2 cellular contexts compared by ENCODE assay signal in the genomic region with DNA sequence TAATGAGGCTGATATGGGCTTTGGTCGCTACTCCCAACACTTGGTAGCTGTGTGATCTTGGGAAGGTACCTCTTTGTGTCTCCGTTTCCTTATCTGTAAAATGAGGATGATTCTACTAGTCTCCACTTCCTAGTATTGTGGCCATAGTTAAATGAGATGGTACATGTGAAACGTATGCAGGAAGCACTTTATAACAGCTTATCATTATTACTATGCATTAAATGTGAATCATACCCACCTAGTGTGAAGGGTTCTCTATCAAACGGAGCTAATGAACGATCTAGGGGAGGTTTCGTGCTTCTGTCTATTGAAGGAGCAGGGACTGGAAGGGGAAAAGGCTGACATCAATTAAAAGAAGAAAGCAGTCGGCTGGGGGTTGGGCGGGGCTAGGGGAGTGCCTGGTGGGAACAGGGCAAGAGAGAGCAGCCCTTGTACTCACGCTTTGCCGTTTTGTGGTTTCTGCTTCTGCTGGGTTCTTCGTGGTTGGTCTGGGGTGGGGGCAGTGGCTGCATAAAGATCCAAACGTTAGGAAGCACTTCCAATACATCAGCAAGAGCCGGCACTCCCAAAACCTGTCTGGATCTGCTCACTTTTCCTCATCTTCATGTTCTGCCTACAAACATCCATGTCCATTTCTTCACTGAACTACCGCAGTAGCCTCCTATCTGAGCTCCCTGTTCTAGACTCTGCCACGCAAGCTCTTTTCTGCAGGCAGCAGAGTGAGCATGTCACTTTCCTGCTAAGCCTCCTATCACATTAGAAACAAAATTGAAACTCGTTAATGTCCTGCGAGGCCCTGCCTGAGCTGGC.
TF ChIP-seq lines count a peak whose summit lies in the region.

No MANE protein-coding gene starts in this region.

TF ChIP-seq in K562, 482 proteins besides CTCF, POLR2A, EP300 and RAD21:
- TF ChIP-seq SMARCC2 (IDR thresholded peaks at IDR 0.05; ENCODE audit: low read depth), result no peak
- TF ChIP-seq SMAD1 (IDR thresholded peaks at IDR 0.05; ENCODE audit: low read depth, low read length, partially characterized antibody), result no peak
- TF ChIP-seq HOXB6 (CRISPR knock-in tag; IDR thresholded peaks at IDR 0.05; ENCODE audit: borderline replicate concordance), result no peak
- TF ChIP-seq BRF1 (IDR thresholded peaks at IDR 0.05; ENCODE audit: borderline replicate concordance, extremely low read depth, insufficient read length), result no peak
- no peak for TF ChIP-seq FOXM1 (IDR thresholded peaks at IDR 0.05; ENCODE audit: low read depth)
- TF ChIP-seq FOXM1 (CRISPR knock-in tag; IDR thresholded peaks at IDR 0.05; ENCODE audit: low read depth), result no peak

TF ChIP-seq in HEK293T, 16 proteins besides CTCF, POLR2A, EP300 and RAD21:
- TF ChIP-seq, protein P1, sequence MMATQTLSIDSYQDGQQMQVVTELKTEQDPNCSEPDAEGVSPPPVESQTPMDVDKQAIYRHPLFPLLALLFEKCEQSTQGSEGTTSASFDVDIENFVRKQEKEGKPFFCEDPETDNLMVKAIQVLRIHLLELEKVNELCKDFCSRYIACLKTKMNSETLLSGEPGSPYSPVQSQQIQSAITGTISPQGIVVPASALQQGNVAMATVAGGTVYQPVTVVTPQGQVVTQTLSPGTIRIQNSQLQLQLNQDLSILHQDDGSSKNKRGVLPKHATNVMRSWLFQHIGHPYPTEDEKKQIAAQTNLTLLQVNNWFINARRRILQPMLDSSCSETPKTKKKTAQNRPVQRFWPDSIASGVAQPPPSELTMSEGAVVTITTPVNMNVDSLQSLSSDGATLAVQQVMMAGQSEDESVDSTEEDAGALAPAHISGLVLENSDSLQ (IDR thresholded peaks at IDR 0.05), result no peak
- TF ChIP-seq ARNT (IDR thresholded peaks at IDR 0.05) (no peak), ZNF384 (IDR thresholded peaks at IDR 0.05) (no peak), L3MBTL2 (conservative IDR thresholded peaks at IDR 0.05) (no peak), FOXA1 (IDR thresholded peaks at IDR 0.05) (no peak), CTBP1 (IDR thresholded peaks at IDR 0.05; ENCODE audit: borderline replicate concordance) (no peak), HDGF (IDR thresholded peaks at IDR 0.05; ENCODE audit: borderline replicate concordance) (no peak), SP1 (IDR thresholded peaks at IDR 0.05) (no peak), SUZ12 (IDR thresholded peaks at IDR 0.05) (no peak), BHLHE40 (IDR thresholded peaks at IDR 0.05; ENCODE audit: borderline replicate concordance) (no peak), LEF1 (IDR thresholded peaks at IDR 0.05; ENCODE audit: borderline replicate concordance) (no peak), NFRKB (IDR thresholded peaks at IDR 0.05) (no peak), TARDBP (IDR thresholded peaks at IDR 0.05) (no peak), FOXM1 (IDR thresholded peaks at IDR 0.05; ENCODE audit: borderline replicate concordance) (no peak), ELF4 (IDR thresholded peaks at IDR 0.05) (no peak), FOXK2 (IDR thresholded peaks at IDR 0.05) (no peak)
TF ChIP-seq in HEK293T: peak in this region for 0.
